In genomic region chr16:84420556-84420955, GRCh38 we compare ENCODE assay signal across 5 cellular contexts. TPM values are rescaled to one million over a fixed set of nuclear protein-coding genes. Genes with fewer than 3 reads are reported as not detected.
"Had no signal": no experiment of that assay in that cellular context is flagged by ENCODE, and none has a peak within 500 bp of the region (broad histone marks: within the 10 kb centered on the region; RNA-seq: fewer than 3 reads in every experiment).

No MANE protein-coding gene starts in this region.

RNA-seq across cellular contexts. Expression of gene ATP2C2, which starts 52.2 kb away (rescaled TPM):
- total RNA-seq: activated B cell treated with CpG ODN at 0.5 μM for 24 hours; activated CD4-positive, alpha-beta memory T cell treated with anti-CD3 and anti-CD28 coated beads, Interleukin-2, amount 10 ng/mL, durations not matched to agents 7 days and 5 days; IMR-90; MCF 10A; Right ventricle myocardium superior had no signal
- polyA plus RNA-seq: IMR-90 had no signal
